Comparison of ENCODE assay signal across 23 cellular contexts in genomic region chr11:47172740-47173139, GRCh38. TPM values are rescaled to one million over a fixed set of nuclear protein-coding genes. Genes with fewer than 3 reads are reported as not detected.
A peak's percentile ranks its signal among the peaks of the same experiment; 100 is the strongest.
DNase-seq lines count a peak whose midpoint lies in the region; ATAC-seq and TF ChIP-seq lines count a peak whose summit lies in the region.
"Had no signal": no experiment of that assay in that cellular context is flagged by ENCODE, and none has a peak within 500 bp of the region (broad histone marks: within the 10 kb centered on the region; RNA-seq: fewer than 3 reads in every experiment).

No MANE protein-coding gene starts in this region.

- no peak overlapping the region for H3K27ac ChIP-seq in CD8-positive, alpha-beta T cell (ENCODE audit: low read depth, low read length)
- H3K27ac ChIP-seq in skeletal muscle tissue (ENCODE audit: low read depth, low read length) (no peak overlapping the region), adrenal gland (no peak overlapping the region)
- H3K27ac ChIP-seq: ovary, SK-N-MC, spleen, tibial artery had no signal

- no peak for ATAC-seq in CD8-positive, alpha-beta T cell
- ATAC-seq: heart right ventricle; left colon; naive thymus-derived CD4-positive, alpha-beta T cell had no signal

- 61 to 69% (median 67%) methylated on average over 4 to 6 of the region's 6 CpGs for WGBS in adrenal gland, 4 donors

- peaks cover 63% of the 10 kb centered on the region for H3K36me3 Mint-ChIP-seq in CD8-positive, alpha-beta T cell
- H3K36me3 Mint-ChIP-seq in activated naive CD8-positive, alpha-beta T cell treated with anti-CD3 and anti-CD28 coated beads for 36 hours = peaks cover 16% of the 10 kb centered on the region
- no peaks in the 10 kb centered on the region for H3K36me3 Mint-ChIP-seq in glutamatergic neuron (ENCODE audit: unreplicated experiment)

- POLR2A ChIA-PET in CD8-positive, alpha-beta T cell (lab: Charles Lee) = no interaction called here

- CTCF ChIA-PET in CD8-positive, alpha-beta T cell (lab: Charles Lee) = interaction anchor here (0.7 to 3.0 kb wide), 4 partner anchors 10 to 201 kb away, joined by 3 to 17 read pairs (median 6); no protein-coding TSS in a partner anchor

- H3K4me3 ChIP-seq in CD8-positive, alpha-beta T cell (ENCODE audit: low read depth, low read length) = no peak overlapping the region
- H3K4me3 ChIP-seq in skeletal muscle tissue (ENCODE audit: low read length in 3 of 3) = no peak overlapping the region
- H3K4me3 ChIP-seq in adrenal gland = no peak overlapping the region
- H3K4me3 ChIP-seq: heart right ventricle, ovary, SK-N-MC, spleen, tibial artery had no signal

- H3K9me3 ChIP-seq in CD8-positive, alpha-beta T cell (ENCODE audit: low read length) = no peaks in the 10 kb centered on the region
- H3K9me3 ChIP-seq in skeletal muscle tissue (ENCODE audit: control insufficient read depth in 3 of 3, low read length in 3 of 3) = no peaks in the 10 kb centered on the region
- H3K9me3 ChIP-seq in adrenal gland (replicated peaks in 1 of 3) = no peaks in the 10 kb centered on the region
- H3K9me3 ChIP-seq: heart right ventricle, ovary, spleen, tibial artery had no signal

- H3K36me3 ChIP-seq in CD8-positive, alpha-beta T cell (ENCODE audit: insufficient read depth, low read length) = peaks cover 50% of the 10 kb centered on the region
- peaks cover 71 to 76% (median 74%) of the 10 kb centered on the region in 3 donors for H3K36me3 ChIP-seq in skeletal muscle tissue (ENCODE audit: control insufficient read depth in 3 of 3, insufficient read depth in 3 of 3, low read length in 3 of 3)
- H3K36me3 ChIP-seq in adrenal gland (replicated peaks in 1 of 2) = peaks cover 0 to 73% of the 10 kb centered on the region in 2 donors
- H3K36me3 ChIP-seq: ovary had no signal

- peaks cover 43% of the 10 kb centered on the region for H3K4me1 Mint-ChIP-seq in CD8-positive, alpha-beta T cell (ENCODE audit: low read depth)
- H3K4me1 Mint-ChIP-seq in activated naive CD8-positive, alpha-beta T cell treated with anti-CD3 and anti-CD28 coated beads for 36 hours = peaks cover 35% of the 10 kb centered on the region
- peaks cover 25% of the 10 kb centered on the region for H3K4me1 Mint-ChIP-seq in glutamatergic neuron (ENCODE audit: low read depth, unreplicated experiment)

- H3K9ac ChIP-seq in skeletal muscle tissue (ENCODE audit: low read depth in 1 of 3, low read length in 3 of 3) = peak overlapping the region in 2 of 3 donors; percentile 16 to 32

- no peak for TF ChIP-seq CTCF in CD8-positive, alpha-beta T cell (IDR thresholded peaks at IDR 0.05)
- TF ChIP-seq CTCF in glutamatergic neuron (IDR thresholded peaks at IDR 0.05; ENCODE audit: partially characterized antibody, unreplicated experiment) (no peak), GM13976 (IDR thresholded peaks at IDR 0.05; ENCODE audit: borderline replicate concordance, control extremely low read depth, extremely low read depth, insufficient read depth, missing control alignments) (no peak), adrenal gland (IDR thresholded peaks at IDR 0.05) (no peak)

- no peaks in the 10 kb centered on the region for H3K27me3 Mint-ChIP-seq in CD8-positive, alpha-beta T cell (ENCODE audit: low read depth)
- H3K27me3 Mint-ChIP-seq in activated naive CD8-positive, alpha-beta T cell treated with anti-CD3 and anti-CD28 coated beads for 36 hours = peaks cover 3% of the 10 kb centered on the region
- H3K27me3 Mint-ChIP-seq in glutamatergic neuron (ENCODE audit: unreplicated experiment) = peaks cover 18% of the 10 kb centered on the region
- H3K27me3 Mint-ChIP-seq: activated CD4-positive, alpha-beta T cell treated with anti-CD3 and anti-CD28 coated beads, Interleukin-2, amount 10 ng/mL, durations not matched to agents 7 days and 5 days; naive thymus-derived CD4-positive, alpha-beta T cell had no signal

- TF ChIP-seq POLR2A in adrenal gland (IDR thresholded peaks at IDR 0.05) = no peak

- no peaks in the 10 kb centered on the region for H3K9me3 Mint-ChIP-seq in CD8-positive, alpha-beta T cell
- no peaks in the 10 kb centered on the region for H3K9me3 Mint-ChIP-seq in activated naive CD8-positive, alpha-beta T cell treated with anti-CD3 and anti-CD28 coated beads for 36 hours
- H3K9me3 Mint-ChIP-seq in glutamatergic neuron (ENCODE audit: unreplicated experiment) = peaks cover 14% of the 10 kb centered on the region
- H3K9me3 Mint-ChIP-seq: activated CD4-positive, alpha-beta T cell treated with anti-CD3 and anti-CD28 coated beads, Interleukin-2, amount 10 ng/mL, durations not matched to agents 7 days and 5 days had no signal

- intact Hi-C loops in CD8-positive, alpha-beta T cell (cut with DNase I, micrococcal nuclease) = loop anchor here (10.0 kb wide), 3 partner anchors 392 to 1048 kb away; partner anchors contain the start of genes AMBRA1 (in 1 of the 2), PHF21A (in 1 of the 2) and PTPMT1 (in 1 of the 2)
- intact Hi-C loops in adrenal gland (cut with DNase I) = loop anchor here in 1 of 2 donors (5.0 kb wide), 1 partner anchor 175 kb away; no protein-coding TSS in a partner anchor

- peak overlapping the region; percentile 22 for H3K4me3 Mint-ChIP-seq in CD8-positive, alpha-beta T cell
- H3K4me3 Mint-ChIP-seq in activated naive CD8-positive, alpha-beta T cell treated with anti-CD3 and anti-CD28 coated beads for 36 hours = no peak overlapping the region
- peak overlapping the region; percentile 67 for H3K4me3 Mint-ChIP-seq in glutamatergic neuron (ENCODE audit: unreplicated experiment)
- H3K4me3 Mint-ChIP-seq: activated CD4-positive, alpha-beta T cell treated with anti-CD3 and anti-CD28 coated beads, Interleukin-2, amount 10 ng/mL, durations not matched to agents 7 days and 5 days had no signal

- in situ Hi-C loops in GM13976 (cut with MboI; ENCODE audit: low sequenced_read_pairs, unreplicated experiment) = no loop called here

- no peak for DNase-seq in CD8-positive, alpha-beta T cell
- no peak for DNase-seq in activated naive CD8-positive, alpha-beta T cell treated with anti-CD3 and anti-CD28 coated beads for 36 hours
- no peak for DNase-seq in glutamatergic neuron
- DNase-seq in HPDE6-E6E7 (ENCODE audit: extremely low spot score) = no peak
- no peak for DNase-seq in GM13976 (ENCODE audit: low spot score)
- DNase-seq in adrenal gland = no peak
- DNase-seq: activated CD4-positive, alpha-beta T cell treated with anti-CD3 and anti-CD28 coated beads, Interleukin-2, amount 10 ng/mL, durations not matched to agents 7 days and 5 days; CD8-positive, alpha-beta memory T cell; DMS153; heart right ventricle; left colon; naive thymus-derived CD4-positive, alpha-beta T cell; NCI-H1092 treated with DMSO at 0.1 percent for 48 hours; NCI-H187 treated with DMSO at 0.1 percent for 48 hours; NCI-H2227 treated with DMSO at 0.1 percent for 48 hours; NCI-H748 treated with DMSO at 0.1 percent for 48 hours; spleen; stimulated activated CD4-positive, alpha-beta T cell treated with anti-CD3 and anti-CD28 coated beads, Interleukin-4, amount 100 ng/mL, for 1 hour; stimulated activated naive CD4-positive, alpha-beta T cell; tibial artery had no signal

- H3K27ac Mint-ChIP-seq in CD8-positive, alpha-beta T cell = no peak overlapping the region
- H3K27ac Mint-ChIP-seq in activated naive CD8-positive, alpha-beta T cell treated with anti-CD3 and anti-CD28 coated beads for 36 hours = peak overlapping the region; percentile 57
- peak overlapping the region; percentile 91 for H3K27ac Mint-ChIP-seq in glutamatergic neuron (ENCODE audit: unreplicated experiment)

- no peaks in the 10 kb centered on the region for H3K27me3 ChIP-seq in CD8-positive, alpha-beta T cell (ENCODE audit: insufficient read depth, low read length)
- H3K27me3 ChIP-seq in skeletal muscle tissue (ENCODE audit: control insufficient read depth in 3 of 3, insufficient read depth in 3 of 3, low read length in 3 of 3) = no peaks in the 10 kb centered on the region
- no peaks in the 10 kb centered on the region for H3K27me3 ChIP-seq in adrenal gland
- H3K27me3 ChIP-seq: heart right ventricle, ovary, spleen, tibial artery had no signal

- peaks cover 24% of the 10 kb centered on the region for H3K4me1 ChIP-seq in CD8-positive, alpha-beta T cell (ENCODE audit: insufficient read depth, low read length)
- peaks cover 46 to 57% (median 50%) of the 10 kb centered on the region in 3 donors for H3K4me1 ChIP-seq in skeletal muscle tissue (ENCODE audit: control insufficient read depth in 3 of 3, insufficient read depth in 3 of 3, low read length in 3 of 3)
- H3K4me1 ChIP-seq in adrenal gland (replicated peaks in 1 of 2) = peaks cover 13 to 22% of the 10 kb centered on the region in 2 donors

RNA-seq across cellular contexts. Expression of gene ARFGAP2, which starts 3.9 kb away (rescaled TPM):
- 100 to 1,000 TPM; 194 to 215 TPM for total RNA-seq in CD8-positive, alpha-beta T cell
- 10 to 100 TPM; 87.6 to 92.6 TPM for total RNA-seq in activated naive CD8-positive, alpha-beta T cell treated with anti-CD3 and anti-CD28 coated beads for 36 hours
- 119 TPM for total RNA-seq in glutamatergic neuron (ENCODE audit: unreplicated experiment)
- 105 TPM for total RNA-seq in skeletal muscle tissue
- 100 to 1,000 TPM in 5 of 8 donors, 10 to 100 TPM in 3; 74.4 to 411 (median 116) TPM for total RNA-seq in adrenal gland
- polyA plus RNA-seq in adrenal gland = 10 to 100 TPM; 72.3 to 92.6 (median 91.1) TPM

RNA-seq across cellular contexts. Expression of gene PACSIN3, which starts 13.5 kb away (rescaled TPM):
- total RNA-seq in CD8-positive, alpha-beta T cell = not detected
- total RNA-seq in activated naive CD8-positive, alpha-beta T cell treated with anti-CD3 and anti-CD28 coated beads for 36 hours = 1 to 10 TPM; 6.8 to 7.0 TPM
- total RNA-seq in glutamatergic neuron (ENCODE audit: unreplicated experiment) = 2.2 TPM
- 127 TPM for total RNA-seq in skeletal muscle tissue
- total RNA-seq in adrenal gland = 100 to 1,000 TPM in 6 of 8 donors, 10 to 100 TPM in 2; 96.3 to 211 (median 110) TPM
- polyA plus RNA-seq in adrenal gland = 10 to 100 TPM; 49.4 to 78.9 (median 73.7) TPM
- polyA plus RNA-seq: CD8-positive, alpha-beta memory T cell had no signal

RNA-seq across cellular contexts. Expression of gene DDB2, which starts 42.0 kb away (rescaled TPM):
- 10 to 100 TPM; 39.0 to 43.0 TPM for total RNA-seq in CD8-positive, alpha-beta T cell
- 100 to 1,000 TPM; 111 to 112 TPM for total RNA-seq in activated naive CD8-positive, alpha-beta T cell treated with anti-CD3 and anti-CD28 coated beads for 36 hours
- 12.6 TPM for total RNA-seq in glutamatergic neuron (ENCODE audit: unreplicated experiment)
- 7.8 TPM for total RNA-seq in skeletal muscle tissue
- total RNA-seq in adrenal gland = 100 to 1,000 TPM in 1 of 8 donors, 10 to 100 TPM in 7; 35.8 to 121 (median 58.5) TPM
- 100 to 1,000 TPM in 1 of 3 donors, 10 to 100 TPM in 2; 48.3 to 128 (median 54.9) TPM for polyA plus RNA-seq in adrenal gland

Comparison
In these comparisons a context has a peak if more than half of its experiments do, and no peak if none do; other contexts are left out.
1. RNA of gene PACSIN3, which starts 13.5 kb away (total RNA-seq): 127 TPM in skeletal muscle tissue (single experiment) and 96.3 to 211 TPM in adrenal gland; 6.8 to 7.0 TPM in activated naive CD8-positive, alpha-beta T cell treated with anti-CD3 and anti-CD28 coated beads for 36 hours, 2.2 TPM in glutamatergic neuron (single experiment) and not detected in CD8-positive, alpha-beta T cell; every median in the first group is over 10 times any median in the second.